8 cellular contexts compared by ENCODE assay signal in the genomic region with DNA sequence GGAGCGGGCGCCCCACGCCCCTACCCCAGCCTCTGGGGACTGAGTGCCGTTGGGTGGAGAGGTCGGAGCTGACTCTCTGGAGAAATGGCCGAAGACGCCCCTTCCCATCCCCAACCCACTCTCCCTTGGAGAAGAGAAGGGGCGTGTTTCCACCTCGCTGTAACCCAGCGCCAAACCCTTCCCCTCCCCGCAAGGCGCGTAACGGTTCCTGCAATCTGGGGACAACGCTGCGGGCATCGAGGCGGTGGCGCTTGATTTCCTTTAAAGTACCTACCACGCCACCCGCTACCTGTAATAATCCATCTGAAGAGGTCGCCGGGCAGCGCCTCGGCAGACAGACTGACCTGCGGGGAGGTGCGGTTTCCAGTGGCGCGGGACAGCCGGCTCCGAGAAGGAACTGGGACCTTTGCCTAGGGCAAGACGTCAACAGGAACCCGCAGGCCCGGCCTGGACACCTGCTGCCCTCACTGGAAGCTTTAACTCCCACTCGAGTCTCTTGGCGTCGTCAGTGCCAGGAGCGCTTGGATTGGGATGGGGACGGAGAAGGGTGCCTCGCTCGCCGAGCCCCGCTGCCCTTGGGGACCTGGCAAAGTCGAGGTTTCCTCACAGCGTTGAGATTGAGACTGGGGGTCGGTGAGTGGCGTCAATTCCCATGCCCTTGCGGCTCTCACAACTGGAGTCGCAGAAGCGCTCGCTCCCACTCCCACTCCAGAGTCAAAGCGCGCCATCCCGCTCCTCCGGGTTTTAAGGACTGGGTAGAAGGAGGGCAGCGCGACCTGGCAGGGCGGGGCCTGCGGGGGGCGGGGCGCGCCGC. TPM values are rescaled to one million over a fixed set of nuclear protein-coding genes. Genes with fewer than 3 reads are reported as not detected.
DNase-seq lines count a peak whose midpoint lies in the region; ATAC-seq and TF ChIP-seq lines count a peak whose summit lies in the region.

TSS of gene CYP1B1 (minus strand) at position 716 of the 814 bp plus-strand sequence. CDS start 763 bp downstream, outside the sequence.

- DNase-seq in GM12865 (ENCODE audit: low read depth) (no peak), ecto neural progenitor cell (ENCODE audit: low spot score) (no peak), NCI-H1417 treated with DMSO at 0.1 percent for 48 hours (lab: John Stamatoyannopoulos, UW) (no peak), NCI-H1417 (lab: John Stamatoyannopoulos, UW) (no peak)
- DNase-seq in activated naive CD8-positive, alpha-beta T cell treated with anti-CD3 and anti-CD28 coated beads, Interleukin-2, amount 10 ng/mL, durations not matched to agents 7 days and 5 days = no peak

- H3K27ac Mint-ChIP-seq in activated naive CD8-positive, alpha-beta T cell treated with anti-CD3 and anti-CD28 coated beads, Interleukin-2, amount 10 ng/mL, durations not matched to agents 7 days and 5 days = peak within 1 kb of the TSS; percentile 45

- ATAC-seq in HG02938 (IDR thresholded peaks at IDR 0.05; ENCODE audit: unreplicated experiment) = peak; percentile 12
- ATAC-seq in activated naive CD8-positive, alpha-beta T cell treated with anti-CD3 and anti-CD28 coated beads, Interleukin-2, amount 10 ng/mL, durations not matched to agents 7 days and 5 days (ENCODE audit: low read depth) = no peak

- POLR2A ChIA-PET in activated naive CD8-positive, alpha-beta T cell treated with anti-CD3 and anti-CD28 coated beads, Interleukin-2, amount 10 ng/mL, durations not matched to agents 7 days and 5 days (lab: Charles Lee) = interaction anchor here (0.6 to 2.3 kb wide), 6 partner anchors 20 to 675 kb away, joined by 3 to 11 read pairs (median 6); partner anchors contain the start of genes RMDN2 and SRSF7

- H3K27me3 Mint-ChIP-seq in activated naive CD8-positive, alpha-beta T cell treated with anti-CD3 and anti-CD28 coated beads, Interleukin-2, amount 10 ng/mL, durations not matched to agents 7 days and 5 days = peaks cover 51% of the 10 kb centered on the region

- H3K27ac ChIP-seq in skin epidermis = peak within 1 kb of the TSS in 19 of 21 experiments; percentile 38 to 90 (median 77)

- peaks cover 23% of the 10 kb centered on the region for H3K4me1 Mint-ChIP-seq in activated naive CD8-positive, alpha-beta T cell treated with anti-CD3 and anti-CD28 coated beads, Interleukin-2, amount 10 ng/mL, durations not matched to agents 7 days and 5 days

- H3K9me3 Mint-ChIP-seq in activated naive CD8-positive, alpha-beta T cell treated with anti-CD3 and anti-CD28 coated beads, Interleukin-2, amount 10 ng/mL, durations not matched to agents 7 days and 5 days = no peaks in the 10 kb centered on the region

- TF ChIP-seq CTCF in GM12865 (IDR thresholded peaks at IDR 0.05; ENCODE audit: insufficient read depth, low read depth, low read length, missing control alignments) = no peak

- H3K4me3 Mint-ChIP-seq in activated naive CD8-positive, alpha-beta T cell treated with anti-CD3 and anti-CD28 coated beads, Interleukin-2, amount 10 ng/mL, durations not matched to agents 7 days and 5 days = peak within 1 kb of the TSS; percentile 83

- H3K4me3 ChIP-seq in GM12865 (ENCODE audit: low read depth, low read length) (peak within 1 kb of the TSS; percentile 58), iPS-11a (ENCODE audit: low read depth, low read length) (peak within 1 kb of the TSS; percentile 29), skin epidermis (peak within 1 kb of the TSS; percentile 32 to 53 (median 41))

- peaks cover 1% of the 10 kb centered on the region for H3K36me3 Mint-ChIP-seq in activated naive CD8-positive, alpha-beta T cell treated with anti-CD3 and anti-CD28 coated beads, Interleukin-2, amount 10 ng/mL, durations not matched to agents 7 days and 5 days

RNA-seq across cellular contexts. Expression of gene CYP1B1, which starts in this region (rescaled TPM):
- 1 to 10 TPM; 8.6 to 9.7 TPM for total RNA-seq in activated naive CD8-positive, alpha-beta T cell treated with anti-CD3 and anti-CD28 coated beads, Interleukin-2, amount 10 ng/mL, durations not matched to agents 7 days and 5 days
